8 cellular contexts compared by ENCODE assay signal in genomic region chr6:29976253-29976587, GRCh38. TPM values are rescaled to one million over a fixed set of nuclear protein-coding genes. Genes with fewer than 3 reads are reported as not detected.
A peak's percentile ranks its signal among the peaks of the same experiment; 100 is the strongest.
DNase-seq lines count a peak whose midpoint lies in the region; ATAC-seq, FAIRE-seq and TF ChIP-seq lines count a peak whose summit lies in the region.

No MANE protein-coding gene starts in this region.

- H2BK5ac ChIP-seq in H1 (ENCODE audit: low read depth, low read length) = no peak overlapping the region

- peaks cover 12% of the 10 kb centered on the region; the same call in 1 of the 2 replicates for H3K23me2 ChIP-seq in H1 (ENCODE audit: low read depth, low read length)

- no peak for TF ChIP-seq EP300 in H1 (IDR thresholded peaks at IDR 0.05; ENCODE audit: borderline replicate concordance in 1 of 2, low read depth in 2 of 2, low read length in 2 of 2)

- H4K5ac ChIP-seq in H1 (ENCODE audit: insufficient read length, low read depth, low read length) = no peak overlapping the region

- no peak overlapping the region for H2AK5ac ChIP-seq in H1 (ENCODE audit: low read depth, low read length)

- H2BK20ac ChIP-seq in H1 (ENCODE audit: low read length) = no peak overlapping the region

- H3K27ac Mint-ChIP-seq in CD14-positive monocyte = peak overlapping the region in 1 of 7 donors; percentile 24
- no peak overlapping the region for H3K27ac Mint-ChIP-seq in neural progenitor cell

- H3K4me2 ChIP-seq in OCI-LY7 (ENCODE audit: low read length) (peak overlapping the region; percentile 55), H1 (ENCODE audit: insufficient read depth in 1 of 2, low read depth in 2 of 2, low read length in 2 of 2) (peak overlapping the region; percentile 79 to 94), neural progenitor cell (peak overlapping the region; percentile 90)

- H3K9me3 ChIP-seq in OCI-LY7 (ENCODE audit: low read length) = no peaks in the 10 kb centered on the region
- no peaks in the 10 kb centered on the region for H3K9me3 ChIP-seq in H1 (ENCODE audit: insufficient read depth in 2 of 2, low read depth in 1 of 2, low read length in 1 of 2)
- no peaks in the 10 kb centered on the region for H3K9me3 ChIP-seq in neural progenitor cell (ENCODE audit: low read depth)

- H3K18ac ChIP-seq in H1 (ENCODE audit: extremely low read depth, low read length) = no peak overlapping the region

- H3K27ac ChIP-seq in OCI-LY7 (ENCODE audit: low read depth, low read length, poor library complexity, severe bottlenecking) (no peak overlapping the region), H1 (ENCODE audit: low read depth, low read length) (no peak overlapping the region), neural progenitor cell (no peak overlapping the region)

- peak overlapping the region; percentile 53 for H3K4me3 ChIP-seq in OCI-LY7 (ENCODE audit: low read depth, low read length, poor library complexity, severe bottlenecking)
- peak overlapping the region in 2 of 4 experiments; percentile 2 to 59; a peak in 4 of 8 replicates for H3K4me3 ChIP-seq in H1 (ENCODE audit: extremely low read depth in 1 of 4, insufficient read depth in 2 of 4, low read depth in 3 of 4, low read length in 4 of 4)
- peak overlapping the region; percentile 49 for H3K4me3 ChIP-seq in neural progenitor cell

- 0 out of 2 replicates have a peak overlapping the region, but pooled peaks have one; percentile 23 for H2AFZ ChIP-seq in OCI-LY7 (ENCODE audit: low read length)
- H2AFZ ChIP-seq in H1 (ENCODE audit: low read length) = no peak overlapping the region
- no peak overlapping the region for H2AFZ ChIP-seq in neural progenitor cell (replicated peaks)

- H3K23ac ChIP-seq in H1 (ENCODE audit: insufficient read length) = no peak overlapping the region

- H3K36me3 Mint-ChIP-seq in CD14-positive monocyte = peaks cover 8 to 27% of the 10 kb centered on the region in 2 donors
- no peaks in the 10 kb centered on the region for H3K36me3 Mint-ChIP-seq in neural progenitor cell

- no peak overlapping the region for H2BK12ac ChIP-seq in H1 (ENCODE audit: low read depth, low read length)

- H3K9ac ChIP-seq in H1 (replicated peaks in 1 of 4; ENCODE audit: extremely low read depth in 1 of 4, low read depth in 3 of 4, low read length in 3 of 4) = no peak overlapping the region
- no peak overlapping the region for H3K9ac ChIP-seq in neural progenitor cell

- H3K14ac ChIP-seq in H1 (ENCODE audit: insufficient read length) = no peak overlapping the region

- FAIRE-seq in H1 (lab: Jason Lieb, UNC) (no peak), frontal cortex (lab: Jason Lieb, UNC) (no peak)

- no peak for TF ChIP-seq CTCF in CD14-positive monocyte (IDR thresholded peaks at IDR 0.05)
- TF ChIP-seq CTCF in OCI-LY7 (conservative IDR thresholded peaks at IDR 0.05; ENCODE audit: low read length) = no peak
- no peak for TF ChIP-seq CTCF in H1 (IDR thresholded peaks at IDR 0.05; ENCODE audit: control extremely low read depth in 1 of 3, insufficient read depth in 1 of 3, low read depth in 1 of 3, low read length in 3 of 3)
- no peak for TF ChIP-seq CTCF in neural progenitor cell (IDR thresholded peaks at IDR 0.05)

- H3K4me1 ChIP-seq in OCI-LY7 (ENCODE audit: insufficient read depth, low read length, poor library complexity, severe bottlenecking) = peaks cover 11% of the 10 kb centered on the region
- peaks cover 0 to 12% (median 5%) of the 10 kb centered on the region in 4 experiments; a peak in 5 of 7 replicates for H3K4me1 ChIP-seq in H1 (replicated peaks in 1 of 4; ENCODE audit: control insufficient read depth in 3 of 4, insufficient read depth in 4 of 4, low read length in 3 of 4)
- peaks cover 10% of the 10 kb centered on the region for H3K4me1 ChIP-seq in neural progenitor cell

- no peaks in the 10 kb centered on the region for H3K79me1 ChIP-seq in H1 (ENCODE audit: low read depth, low read length)

- no peak for ATAC-seq in GM21619 (IDR thresholded peaks at IDR 0.05; ENCODE audit: unreplicated experiment)

- no peak overlapping the region for H2BK120ac ChIP-seq in H1 (replicated peaks; ENCODE audit: low read depth, low read length)

- no peak for DNase-seq in CD14-positive monocyte (ENCODE audit: low spot score)
- no peak for DNase-seq in OCI-LY7 (ENCODE audit: low spot score)
- no peak for DNase-seq in H1 (ENCODE audit: low read depth in 1 of 2, low spot score in 2 of 2)
- DNase-seq in neural progenitor cell (ENCODE audit: low spot score) = no peak
- DNase-seq in frontal cortex (ENCODE audit: low spot score in 2 of 2) = no peak
- no peak for DNase-seq in NCI-H69 (lab: John Stamatoyannopoulos, UW)
- no peak for DNase-seq in NCI-H1105 treated with DMSO at 0.1 percent for 48 hours (lab: John Stamatoyannopoulos, UW)

- no peaks in the 10 kb centered on the region for H3K9me2 ChIP-seq in OCI-LY7 (ENCODE audit: insufficient read depth, low read length)

- POLR2A ChIA-PET in OCI-LY7 (lab: Charles Lee) (no interaction called here), H1 (lab: Charles Lee; ENCODE audit: partially characterized antibody) (interaction anchor here (1.3 to 3.4 kb wide), 4 partner anchors 10 to 115 kb away, joined by 3 to 27 read pairs (median 5); no protein-coding TSS in a partner anchor)

- H4K20me1 ChIP-seq in OCI-LY7 (ENCODE audit: insufficient read depth, low read length) = no peaks in the 10 kb centered on the region
- no peaks in the 10 kb centered on the region for H4K20me1 ChIP-seq in H1 (replicated peaks in 1 of 2; ENCODE audit: control insufficient read depth in 1 of 2, insufficient read depth in 2 of 2, low read length in 2 of 2)
- no peaks in the 10 kb centered on the region for H4K20me1 ChIP-seq in neural progenitor cell (ENCODE audit: low read depth)

- H3K4ac ChIP-seq in H1 (replicated peaks; ENCODE audit: insufficient read length, low read depth, low read length) = no peak overlapping the region

- H2BK15ac ChIP-seq in H1 (ENCODE audit: low read length) = no peak overlapping the region

- H3K27me3 Mint-ChIP-seq in CD14-positive monocyte (ENCODE audit: low read depth in 3 of 3) = peaks cover 55 to 68% (median 66%) of the 10 kb centered on the region in 3 donors
- H3K27me3 Mint-ChIP-seq in neural progenitor cell (ENCODE audit: insufficient read depth, low read depth) = peaks cover 45% of the 10 kb centered on the region

- H3K27me3 ChIP-seq in H1 (replicated peaks in 1 of 4; ENCODE audit: control insufficient read depth in 3 of 4, extremely low read depth in 1 of 4, insufficient read depth in 3 of 4, low read length in 3 of 4) (peaks cover 19 to 46% (median 44%) of the 10 kb centered on the region in 4 experiments), neural progenitor cell (peaks cover 74% of the 10 kb centered on the region)

- H3K9me3 Mint-ChIP-seq in CD14-positive monocyte (peaks cover 0 to 15% (median 12%) of the 10 kb centered on the region in 7 donors), neural progenitor cell (no peaks in the 10 kb centered on the region)

- CTCF ChIA-PET in OCI-LY7 (lab: Charles Lee; ENCODE audit: unreplicated experiment) = no interaction called here
- CTCF ChIA-PET in H1 (lab: Charles Lee; ENCODE audit: partially characterized antibody) = interaction anchor here (0.5 to 3.5 kb wide), 7 partner anchors 9 to 1466 kb away, joined by 3 to 17 read pairs (median 5); no protein-coding TSS in a partner anchor

- 8% methylated on average over 8 of the region's 8 CpGs; no CpG with 5 or more reads in 1 of the 2 experiments for WGBS in H1 (ENCODE audit: extremely low coverage in 1 of 2, insufficient coverage in 1 of 2, insufficient read length in 1 of 2, insufficient replicate concordance in 2 of 2, low coverage in 1 of 2, low lambda C conversion rate in 2 of 2, missing lambda C conversion rate in 1 of 2), 2 experiments

- H4K91ac ChIP-seq in H1 (replicated peaks; ENCODE audit: insufficient read length, low read length) = no peak overlapping the region

- no peak overlapping the region for H4K8ac ChIP-seq in H1 (ENCODE audit: extremely low read depth, insufficient read depth, low read length)

- no peaks in the 10 kb centered on the region for H3F3A ChIP-seq in neural progenitor cell (ENCODE audit: low read depth)

- no peak for TF ChIP-seq POLR2A in H1 (IDR thresholded peaks at IDR 0.05; ENCODE audit: control extremely low read depth in 1 of 2, low read depth in 2 of 2, low read length in 2 of 2)

- TF ChIP-seq RAD21 in H1 (IDR thresholded peaks at IDR 0.05 in 1 of 2, conservative IDR thresholded peaks at IDR 0.05 in 1 of 2; ENCODE audit: low read depth in 2 of 2, low read length in 2 of 2) = no peak

- H3K4me3 Mint-ChIP-seq in CD14-positive monocyte (peak overlapping the region; percentile 93 to 99), neural progenitor cell (peak overlapping the region; percentile 87)

- H3K79me2 ChIP-seq in OCI-LY7 (ENCODE audit: insufficient read depth, low read depth, low read length) = no peaks in the 10 kb centered on the region
- H3K79me2 ChIP-seq in H1 (ENCODE audit: control insufficient read depth in 1 of 2, insufficient read depth in 2 of 2, low read length in 2 of 2) = no peaks in the 10 kb centered on the region
- H3K79me2 ChIP-seq in neural progenitor cell (ENCODE audit: low read depth) = no peaks in the 10 kb centered on the region

- intact Hi-C loops in CD14-positive monocyte (cut with micrococcal nuclease) (loop anchor here in 1 of 2 donors (10.0 kb wide), 1 partner anchor 51 kb away; no protein-coding TSS in a partner anchor), OCI-LY7 (cut with micrococcal nuclease; ENCODE audit: unreplicated experiment) (no loop called here)

- no peak overlapping the region for H3K56ac ChIP-seq in H1 (replicated peaks; ENCODE audit: insufficient read length, low read depth, low read length)

- H3K4me1 Mint-ChIP-seq in CD14-positive monocyte (peaks cover 38% of the 10 kb centered on the region), neural progenitor cell (peaks cover 18% of the 10 kb centered on the region)

- H3K36me3 ChIP-seq in OCI-LY7 (ENCODE audit: insufficient read depth, low read length) = no peaks in the 10 kb centered on the region
- no peaks in the 10 kb centered on the region for H3K36me3 ChIP-seq in H1 (ENCODE audit: control insufficient read depth in 2 of 4, insufficient read depth in 4 of 4, low read length in 3 of 4)
- H3K36me3 ChIP-seq in neural progenitor cell = no peaks in the 10 kb centered on the region

- BruUV-seq in OCI-LY7 (replicated peaks; lab: Mats Ljungman, UMichigan) = no TSS peak

RNA-seq across cellular contexts. Expression of gene HLA-A, which starts 33.9 kb away (rescaled TPM):
- polyA plus RNA-seq in CD14-positive monocyte (1,000 to 10,000 TPM; 1,518 to 2,788 TPM), H1 (2011; rRNA removed) (474 and 560 TPM in 2 replicates)
- 672 and 804 TPM in 2 replicates for total RNA-seq in OCI-LY7 (2014; rRNA removed; shearing (Covaris generic))
- total RNA-seq in OCI-LY7 (2022) (393 and 415 TPM in 2 replicates), neural progenitor cell (ENCODE audit: low replicate concordance) (107 and 278 TPM in 2 replicates), frontal cortex (55.4 TPM)
- 221 and 226 TPM in 2 replicates for total RNA-seq in H1 (2021; fragmentation: NEBNext Ultra II Directional; extraction: Animal tissue kit (Norgen Biotek cat#: 25700))
- 548 TPM for polyA plus RNA-seq in H1 (2011; cell fraction: cytosol; rRNA removed)
- polyA plus RNA-seq in H1 (2011; cell fraction: nucleus; rRNA removed) = 600 TPM
- polyA plus RNA-seq in H1 (2012, experiment 1 of 2) = 259 to 372 TPM (median 349 TPM) in 4 replicates
- polyA plus RNA-seq in H1 (2012, experiment 2 of 2) = 396 TPM
- 562 TPM for polyA plus RNA-seq in H1 (2013, experiment 1 of 2)
- 595 TPM for polyA plus RNA-seq in H1 (2013, experiment 2 of 2)
- polyA minus RNA-seq in H1 (2011; rRNA and poly(A)+ RNA removed) = 167 and 181 TPM in 2 replicates
- 176 TPM for polyA minus RNA-seq in H1 (2011; cell fraction: cytosol; rRNA and poly(A)+ RNA removed)
- polyA minus RNA-seq in H1 (2011; cell fraction: nucleus; rRNA and poly(A)+ RNA removed) = 99.6 TPM
